In the genomic region with DNA sequence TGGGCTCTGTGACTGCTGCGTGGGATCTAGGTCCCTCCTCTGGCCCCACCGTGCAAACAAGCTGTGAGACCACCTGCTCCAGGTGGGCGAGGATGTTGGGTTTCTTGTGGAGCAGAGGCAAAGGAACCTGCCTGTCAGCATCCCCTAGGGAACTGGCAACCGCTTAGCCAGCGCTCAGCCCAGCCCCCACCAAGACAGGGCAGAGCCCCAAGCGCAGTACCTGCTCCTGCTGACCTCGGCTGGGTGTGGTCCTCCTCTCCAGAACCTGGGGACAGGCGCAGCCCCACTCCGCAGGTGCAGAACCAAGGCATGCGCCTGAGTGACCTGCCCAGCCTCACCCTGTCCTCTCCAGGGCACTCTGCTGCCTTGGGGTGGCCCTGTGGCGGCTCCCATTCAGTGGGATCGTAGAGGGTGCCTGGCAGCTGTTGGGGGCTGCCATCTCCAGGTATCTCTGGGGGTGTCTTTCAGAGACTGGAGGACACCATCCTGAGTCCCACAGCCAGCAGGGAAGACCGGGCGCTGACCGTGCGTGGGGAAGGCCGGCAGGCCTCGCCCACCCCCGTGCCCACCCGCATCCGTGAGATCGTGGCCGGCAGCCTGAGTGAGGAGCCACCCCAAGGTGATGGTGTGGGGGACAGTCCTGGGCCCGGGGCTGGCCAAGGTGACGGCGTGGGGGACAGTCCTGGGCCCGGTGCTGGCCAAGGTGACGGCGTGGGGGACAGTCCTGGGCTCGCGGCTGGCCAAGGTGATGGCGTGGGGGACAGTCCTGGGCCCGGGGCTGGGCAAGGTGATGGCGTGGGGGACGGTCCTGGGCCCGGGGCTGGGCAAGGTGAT, we compare ENCODE assay signal across 1 cellular context.
TF ChIP-seq lines count a peak whose summit lies in the region.

No MANE protein-coding gene starts in this region.

TF ChIP-seq in WTC11, 78 proteins besides CTCF, POLR2A, EP300 and RAD21 (continued from another document):
- no peak for TF ChIP-seq STAT6 (CRISPR knock-in tag; conservative IDR thresholded peaks at IDR 0.05; ENCODE audit: low read depth)
- TF ChIP-seq FOXJ3 (CRISPR knock-in tag; IDR thresholded peaks at IDR 0.05; ENCODE audit: borderline replicate concordance), result no peak
- no peak for TF ChIP-seq IRF2 (CRISPR knock-in tag; IDR thresholded peaks at IDR 0.05; ENCODE audit: borderline replicate concordance, low read depth)
- TF ChIP-seq ATF3 (CRISPR knock-in tag; conservative IDR thresholded peaks at IDR 0.05), result no peak
- TF ChIP-seq ZNF532 (CRISPR knock-in tag; IDR thresholded peaks at IDR 0.05; ENCODE audit: borderline replicate concordance), result no peak
- TF ChIP-seq ZNF425 (CRISPR knock-in tag; conservative IDR thresholded peaks at IDR 0.05), result no peak
- TF ChIP-seq ATF2 (CRISPR knock-in tag; IDR thresholded peaks at IDR 0.05; ENCODE audit: borderline replicate concordance, low read depth), result no peak
- TF ChIP-seq, protein P1, sequence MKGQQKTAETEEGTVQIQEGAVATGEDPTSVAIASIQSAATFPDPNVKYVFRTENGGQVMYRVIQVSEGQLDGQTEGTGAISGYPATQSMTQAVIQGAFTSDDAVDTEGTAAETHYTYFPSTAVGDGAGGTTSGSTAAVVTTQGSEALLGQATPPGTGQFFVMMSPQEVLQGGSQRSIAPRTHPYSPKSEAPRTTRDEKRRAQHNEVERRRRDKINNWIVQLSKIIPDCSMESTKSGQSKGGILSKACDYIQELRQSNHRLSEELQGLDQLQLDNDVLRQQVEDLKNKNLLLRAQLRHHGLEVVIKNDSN (CRISPR knock-in tag; IDR thresholded peaks at IDR 0.05), result no peak
- no peak for TF ChIP-seq MXD4 (CRISPR knock-in tag; IDR thresholded peaks at IDR 0.05; ENCODE audit: borderline replicate concordance)
- no peak for TF ChIP-seq PREB (CRISPR knock-in tag; IDR thresholded peaks at IDR 0.05; ENCODE audit: borderline replicate concordance)
- no peak for TF ChIP-seq ZSCAN18 (CRISPR knock-in tag; IDR thresholded peaks at IDR 0.05)
- no peak for TF ChIP-seq RORB (CRISPR knock-in tag; IDR thresholded peaks at IDR 0.05)
- no peak for TF ChIP-seq FOXP1 (CRISPR knock-in tag; IDR thresholded peaks at IDR 0.05; ENCODE audit: borderline replicate concordance)
- TF ChIP-seq FOXK1 (CRISPR knock-in tag; IDR thresholded peaks at IDR 0.05), result no peak
- TF ChIP-seq, protein P2, sequence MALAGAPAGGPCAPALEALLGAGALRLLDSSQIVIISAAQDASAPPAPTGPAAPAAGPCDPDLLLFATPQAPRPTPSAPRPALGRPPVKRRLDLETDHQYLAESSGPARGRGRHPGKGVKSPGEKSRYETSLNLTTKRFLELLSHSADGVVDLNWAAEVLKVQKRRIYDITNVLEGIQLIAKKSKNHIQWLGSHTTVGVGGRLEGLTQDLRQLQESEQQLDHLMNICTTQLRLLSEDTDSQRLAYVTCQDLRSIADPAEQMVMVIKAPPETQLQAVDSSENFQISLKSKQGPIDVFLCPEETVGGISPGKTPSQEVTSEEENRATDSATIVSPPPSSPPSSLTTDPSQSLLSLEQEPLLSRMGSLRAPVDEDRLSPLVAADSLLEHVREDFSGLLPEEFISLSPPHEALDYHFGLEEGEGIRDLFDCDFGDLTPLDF (CRISPR knock-in tag; IDR thresholded peaks at IDR 0.05), result no peak
